Comparison of ENCODE assay signal across 8 cellular contexts in genomic region chr19:33176670-33177416, GRCh38.
A peak's percentile ranks its signal among the peaks of the same experiment; 100 is the strongest.
DNase-seq lines count a peak whose midpoint lies in the region; ATAC-seq and TF ChIP-seq lines count a peak whose summit lies in the region.

No MANE protein-coding gene starts in this region.

- POLR2A ChIA-PET in RWPE1 (lab: Yijun Ruan, JAX; ENCODE audit: low non-redundant PET) = interaction anchor here (0.8 kb wide), 1 partner anchor 9 kb away, joined by 4 read pairs; no protein-coding TSS in a partner anchor

- H3K9me3 Mint-ChIP-seq in nephron progenitor cell = peaks cover 3% of the 10 kb centered on the region
- peaks cover 0 to 4% of the 10 kb centered on the region in 2 donors for H3K9me3 Mint-ChIP-seq in stimulated activated naive CD8-positive, alpha-beta T cell treated with anti-CD3 and anti-CD28 coated beads, Interleukin-15, amount 100 ng/mL, for 72 hours

- CTCF ChIA-PET in RWPE1 (lab: Yijun Ruan, JAX) = interaction anchor here (0.5 to 1.3 kb wide), 10 partner anchors 9 to 269 kb away, joined by 3 to 7 read pairs (median 4); no protein-coding TSS in a partner anchor

- peak; percentile 100 for DNase-seq in ELF-1 (ENCODE audit: low read depth, low spot score)
- peak; percentile 97 for DNase-seq in GOT3 (lab: John Stamatoyannopoulos, UW)
- DNase-seq in LNCaP clone FGC (ENCODE audit: low read depth) = peak; percentile 94
- DNase-seq in RWPE1 (ENCODE audit: low spot score) = peak; percentile 97
- peak; percentile 96 for DNase-seq in activated effector memory CD4-positive, alpha-beta T cell treated with Interleukin-2 at 50 U/mL for 16 hours
- peak; percentile 97 for DNase-seq in fibroblast of the conjunctiva (ENCODE audit: low read depth)
- DNase-seq in nephron progenitor cell = peak; percentile 98
- peak; percentile 98 to 99 for DNase-seq in stimulated activated naive CD8-positive, alpha-beta T cell treated with anti-CD3 and anti-CD28 coated beads, Interleukin-15, amount 100 ng/mL, for 72 hours

- peak overlapping the region; percentile 94 for H3K4me3 Mint-ChIP-seq in nephron progenitor cell
- peak overlapping the region; percentile 98 to 99 for H3K4me3 Mint-ChIP-seq in stimulated activated naive CD8-positive, alpha-beta T cell treated with anti-CD3 and anti-CD28 coated beads, Interleukin-15, amount 100 ng/mL, for 72 hours

- TF ChIP-seq CTCF in LNCaP clone FGC (IDR thresholded peaks at IDR 0.05; ENCODE audit: control insufficient read depth, extremely low read depth, insufficient read depth) = no peak
- no peak for TF ChIP-seq CTCF in RWPE1 (conservative IDR thresholded peaks at IDR 0.05; ENCODE audit: low read depth)
- TF ChIP-seq CTCF in nephron progenitor cell (IDR thresholded peaks at IDR 0.05) = no peak

- peak overlapping the region; percentile 92 for H3K4me3 ChIP-seq in LNCaP clone FGC (ENCODE audit: low read depth, low read length)

- H3K27me3 Mint-ChIP-seq in nephron progenitor cell (ENCODE audit: low read depth, poor library complexity) = peaks cover 4% of the 10 kb centered on the region
- H3K27me3 Mint-ChIP-seq in stimulated activated naive CD8-positive, alpha-beta T cell treated with anti-CD3 and anti-CD28 coated beads, Interleukin-15, amount 100 ng/mL, for 72 hours = no peaks in the 10 kb centered on the region

- peak overlapping the region; percentile 96 for H3K27ac Mint-ChIP-seq in nephron progenitor cell
- H3K27ac Mint-ChIP-seq in stimulated activated naive CD8-positive, alpha-beta T cell treated with anti-CD3 and anti-CD28 coated beads, Interleukin-15, amount 100 ng/mL, for 72 hours = peak overlapping the region; percentile 92 to 100

- no peaks in the 10 kb centered on the region for H3K36me3 Mint-ChIP-seq in nephron progenitor cell (ENCODE audit: low read depth)

- peaks cover 48% of the 10 kb centered on the region for H3K4me1 Mint-ChIP-seq in nephron progenitor cell
- peaks cover 59% of the 10 kb centered on the region for H3K4me1 Mint-ChIP-seq in stimulated activated naive CD8-positive, alpha-beta T cell treated with anti-CD3 and anti-CD28 coated beads, Interleukin-15, amount 100 ng/mL, for 72 hours

- peak; percentile 95 for ATAC-seq in stimulated activated naive CD8-positive, alpha-beta T cell treated with anti-CD3 and anti-CD28 coated beads, Interleukin-15, amount 100 ng/mL, for 72 hours

- H3K27ac ChIP-seq in RWPE1 = peak overlapping the region; percentile 83

Comparison
In these comparisons a context has a peak if more than half of its experiments do, and no peak if none do; other contexts are left out.
1. Peak in every context shown above with its lines: DNase-seq, ATAC-seq, H3K4me3 ChIP-seq and H3K27ac ChIP-seq.